In the genomic region with DNA sequence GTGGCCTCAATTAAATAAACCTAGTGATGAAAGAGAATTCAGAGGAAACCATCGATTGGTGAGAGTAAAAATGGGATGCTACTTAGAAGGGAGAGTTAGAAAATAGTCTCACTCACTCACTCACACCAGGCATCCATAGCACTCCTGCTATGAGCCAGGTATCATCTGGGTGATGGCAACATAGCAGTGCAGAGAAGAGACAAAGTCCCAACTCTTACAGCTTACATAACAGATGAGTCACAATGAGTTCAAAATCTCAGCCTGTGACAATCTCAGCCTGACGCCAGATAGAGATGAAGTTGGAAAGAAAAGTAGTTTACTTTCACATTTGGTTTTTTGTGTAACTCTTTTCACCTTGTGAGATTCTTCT, we compare ENCODE assay signal across 10 cellular contexts. TPM values are rescaled to one million over a fixed set of nuclear protein-coding genes. Genes with fewer than 3 reads are reported as not detected.
DNase-seq lines count a peak whose midpoint lies in the region; ATAC-seq and TF ChIP-seq lines count a peak whose summit lies in the region.
"Had no signal": no experiment of that assay in that cellular context is flagged by ENCODE, and none has a peak within 500 bp of the region (broad histone marks: within the 10 kb centered on the region; RNA-seq: fewer than 3 reads in every experiment).

No MANE protein-coding gene starts in this region.

- no peaks in the 10 kb centered on the region for H3K36me3 ChIP-seq in ovary

- TF ChIP-seq EP300 in ovary (IDR thresholded peaks at IDR 0.05), result no peak

- whole genome bisulfite sequencing in ovary, 3 donors, result 77 to 82% (median 79%) methylated on average over 2 of the region's 2 CpGs

- no peak overlapping the region for H3K27ac ChIP-seq in ovary

- intact Hi-C loops in sciatic nerve (cut with DNase I), result no loop called here
- intact Hi-C loops in ovary (cut with DNase I), result no loop called here

- no peaks in the 10 kb centered on the region for H3K4me1 ChIP-seq in ovary (ENCODE audit: insufficient read depth)

- H3K27me3 ChIP-seq in ovary, result no peaks in the 10 kb centered on the region

- no peak for TF ChIP-seq CTCF in ovary (IDR thresholded peaks at IDR 0.05)

- ATAC-seq in sciatic nerve (peak; percentile 81), HG03469 (IDR thresholded peaks at IDR 0.05; ENCODE audit: unreplicated experiment) (no peak)

- H3K9me3 ChIP-seq in ovary, result no peaks in the 10 kb centered on the region

- TF ChIP-seq POLR2A in ovary (IDR thresholded peaks at IDR 0.05), result no peak

- H3K4me3 ChIP-seq in ovary, result no peak overlapping the region

- DNase-seq in ELR (ENCODE audit: low read depth) (peak; percentile 73), RKO (ENCODE audit: low spot score) (peak; percentile 39), glomerular visceral epithelial cell (ENCODE audit: extremely low spot score) (peak; percentile 15), sciatic nerve (ENCODE audit: low spot score) (no peak), activated gamma-delta T cell (lab: John Stamatoyannopoulos, UW) (no peak), ovary (no peak), SKM-1 treated with dmso at 0.1 percent for 144 hours (lab: John Stamatoyannopoulos, UW; ENCODE audit: unreplicated experiment) (no peak)
- DNase-seq: activated gamma-delta T cell treated with Interleukin-2 at 50 U/mL for 16 hours, NCI-H1436 treated with DMSO at 0.1 percent for 48 hours had no signal

RNA-seq across cellular contexts. Expression of gene THOC1, which starts 55.4 kb away (rescaled TPM):
- total RNA-seq in sciatic nerve, result 57.2 TPM
- 10 to 100 TPM; 25.6 to 46.0 (median 38.0) TPM for total RNA-seq in ovary
- polyA plus RNA-seq in ovary, result 10 to 100 TPM; 19.3 to 28.7 TPM

Comparison
In these comparisons a context has a peak if more than half of its experiments do, and no peak if none do; other contexts are left out.
1. DNase-seq: peak in ELR (single experiment), RKO (single experiment) and glomerular visceral epithelial cell (single experiment); none in sciatic nerve (single experiment), activated gamma-delta T cell (single experiment), ovary (0 of 5) and SKM-1 treated with dmso at 0.1 percent for 144 hours (single experiment).